In the genomic region with DNA sequence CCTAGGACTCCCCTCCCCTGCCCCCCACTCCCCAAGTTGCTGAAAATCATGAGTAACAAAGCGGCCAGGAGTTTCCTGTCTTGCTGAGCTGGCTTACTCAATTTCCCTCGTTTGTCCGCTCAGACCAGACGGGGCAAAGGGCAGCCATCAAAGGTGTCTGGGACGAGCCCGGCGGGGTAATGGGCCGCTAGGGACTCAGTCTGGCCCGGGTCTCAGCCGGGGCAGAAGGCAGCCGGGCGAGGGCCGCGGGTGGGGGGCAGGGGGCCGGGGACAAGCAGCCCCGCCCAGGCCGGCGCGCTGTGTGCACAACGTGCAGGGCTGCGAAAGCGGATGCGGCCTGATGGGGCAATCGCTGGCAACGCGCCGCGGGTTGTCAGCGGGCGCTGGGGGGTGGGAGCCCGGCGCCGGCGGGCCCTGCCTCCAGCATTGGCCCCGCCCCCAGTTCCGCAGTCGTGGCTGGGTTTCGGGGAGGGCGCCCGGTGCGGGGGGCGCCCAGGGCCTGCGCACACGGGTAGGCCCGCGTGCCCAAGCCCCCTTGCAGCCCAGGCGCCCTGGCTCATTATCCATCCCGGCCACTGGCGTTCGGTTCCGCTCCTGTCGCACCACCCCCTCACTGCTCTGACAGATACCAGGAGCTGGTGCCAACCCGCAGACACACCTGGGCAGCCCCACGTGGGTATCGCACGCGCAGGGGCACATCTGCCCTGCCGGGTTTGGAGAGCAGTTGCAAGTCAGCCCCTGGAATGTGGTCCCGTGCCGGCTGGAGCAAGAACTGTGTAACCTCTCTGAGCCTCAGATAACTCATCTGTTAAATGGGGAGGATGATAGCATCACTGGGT, we compare ENCODE assay signal across 7 cellular contexts. TPM values are rescaled to one million over a fixed set of nuclear protein-coding genes. Genes with fewer than 3 reads are reported as not detected.
A peak's percentile ranks its signal among the peaks of the same experiment; 100 is the strongest.
DNase-seq lines count a peak whose midpoint lies in the region; ATAC-seq, FAIRE-seq and TF ChIP-seq lines count a peak whose summit lies in the region.

No MANE protein-coding gene starts in this region.

- peak overlapping the region; percentile 92 for H3K27ac ChIP-seq in kidney (ENCODE audit: low read depth in 2 of 2, low read length in 2 of 2)

- peak overlapping the region; percentile 96 for H3K27ac Mint-ChIP-seq in WTC11

- no peaks in the 10 kb centered on the region for H3K36me3 ChIP-seq in kidney (ENCODE audit: control insufficient read depth in 1 of 2, insufficient read depth in 2 of 2, low read length in 2 of 2)

- H3K4me3 Mint-ChIP-seq in WTC11: peak overlapping the region; percentile 41

- POLR2A ChIA-PET in WTC11 (lab: Charles Lee): interaction anchor here (0.6 to 6.0 kb wide), 10 partner anchors 10 to 103 kb away, joined by 3 to 161 read pairs (median 4); a partner anchor contains a TSS

- FAIRE-seq in GM18507 (lab: Jason Lieb, UNC) (peak; percentile 65), kidney (lab: Jason Lieb, UNC) (no peak)

- intact Hi-C loops in kidney (cut with DNase I): no loop called here

- DNase-seq in GM18507 (ENCODE audit: extremely low spot score, insufficient read length, low read depth): no peak
- DNase-seq in NCI-H2081 (lab: John Stamatoyannopoulos, UW): peak; percentile 85 to 89
- peak; percentile 83 for DNase-seq in WTC11 (ENCODE audit: low spot score)
- DNase-seq in cardiac fibroblast (ENCODE audit: low read depth in 2 of 2): peak; percentile 94 to 97
- DNase-seq in kidney: peak; percentile 98
- peak; percentile 94 for DNase-seq in stimulated activated CD4-positive, alpha-beta T cell treated with anti-CD3 and anti-CD28 coated beads, Interleukin-15, amount 100 ng/mL, for 24 hours

- no peaks in the 10 kb centered on the region for H3K9me3 Mint-ChIP-seq in WTC11

- H3K36me3 Mint-ChIP-seq in WTC11: no peaks in the 10 kb centered on the region

- H3K9me3 ChIP-seq in kidney (ENCODE audit: control insufficient read depth in 1 of 2, low read length in 2 of 2): no peaks in the 10 kb centered on the region

- H3K27me3 Mint-ChIP-seq in WTC11 (ENCODE audit: low read depth): no peaks in the 10 kb centered on the region; the same call in 1 of the 2 replicates

- H3K4me1 Mint-ChIP-seq in WTC11: peaks cover 55% of the 10 kb centered on the region

- no peak for TF ChIP-seq CTCF in WTC11 (IDR thresholded peaks at IDR 0.05)
- TF ChIP-seq CTCF in cardiac fibroblast (IDR thresholded peaks at IDR 0.05; ENCODE audit: low read depth, low read length): no peak
- TF ChIP-seq CTCF in kidney (IDR thresholded peaks at IDR 0.05; ENCODE audit: borderline replicate concordance, extremely low read depth, insufficient read depth): no peak

- peak overlapping the region in 1 of 2 donors; percentile 56 for H3K9ac ChIP-seq in kidney (ENCODE audit: low read length in 2 of 2)

- CTCF ChIA-PET in WTC11 (lab: Charles Lee): interaction anchor here (0.6 to 4.1 kb wide), 11 partner anchors 10 to 1916 kb away, joined by 3 to 21 read pairs (median 4); a partner anchor contains a TSS

- peaks cover 40 to 41% of the 10 kb centered on the region in 2 donors for H3K4me1 ChIP-seq in kidney (ENCODE audit: control insufficient read depth in 1 of 2, insufficient read depth in 1 of 2, low read depth in 1 of 2, low read length in 2 of 2)

- ATAC-seq in HG02840 (IDR thresholded peaks at IDR 0.05; ENCODE audit: low FRiP score, unreplicated experiment) (peak; percentile 46), WTC11 (peak; percentile 67)

- H3K4me3 ChIP-seq in cardiac fibroblast (replicated peaks in 1 of 2; ENCODE audit: low read depth in 2 of 2, low read length in 2 of 2) (peak overlapping the region; percentile 6 to 7), kidney (ENCODE audit: low read length in 2 of 2) (peak overlapping the region; percentile 9 to 60)

TF ChIP-seq in WTC11, 78 proteins besides CTCF, POLR2A, EP300 and RAD21 (continues in another document):
- TF ChIP-seq MYBL2 (CRISPR knock-in tag; IDR thresholded peaks at IDR 0.05): peak; percentile 58; the same call in 1 of the 2 replicates
- no peak for TF ChIP-seq RORB (CRISPR knock-in tag; IDR thresholded peaks at IDR 0.05)
- TF ChIP-seq, protein P1, sequence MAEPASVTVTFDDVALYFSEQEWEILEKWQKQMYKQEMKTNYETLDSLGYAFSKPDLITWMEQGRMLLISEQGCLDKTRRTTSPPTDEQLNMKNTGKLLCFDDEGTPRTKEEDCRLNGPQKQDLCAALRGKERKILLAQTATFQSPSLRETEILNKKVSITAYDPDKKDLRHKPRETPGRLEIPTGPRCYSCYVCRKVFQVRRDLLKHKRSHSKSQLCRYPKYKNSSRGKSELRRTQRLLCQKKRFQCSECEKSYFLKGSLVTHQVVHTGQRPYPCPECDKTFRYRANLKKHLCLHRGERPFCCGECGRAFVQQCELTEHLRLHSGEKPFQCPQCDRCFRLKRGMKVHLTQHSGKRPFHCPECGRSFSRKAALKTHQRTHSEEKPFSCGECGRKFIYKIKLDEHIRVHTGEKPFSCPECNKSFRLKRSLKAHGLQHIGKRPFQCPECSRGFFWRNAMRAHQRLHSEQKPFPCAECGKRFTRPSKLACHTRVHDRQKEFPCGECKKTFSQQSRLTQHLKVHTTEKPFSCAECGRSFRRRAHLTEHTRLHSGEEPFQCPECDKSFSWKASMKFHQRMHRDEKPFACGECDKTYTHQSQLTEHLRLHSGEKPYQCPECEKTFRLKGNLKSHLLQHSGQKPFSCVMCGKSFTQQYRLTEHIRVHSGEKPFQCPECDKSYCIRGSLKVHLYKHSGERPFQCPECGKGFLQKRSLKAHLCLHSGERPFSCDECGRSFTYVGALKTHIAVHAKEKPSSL (CRISPR knock-in tag; conservative IDR thresholded peaks at IDR 0.05): no peak
- TF ChIP-seq TEAD1 (CRISPR knock-in tag; IDR thresholded peaks at IDR 0.05): peak; percentile 32; the same call in 1 of the 2 replicates
- TF ChIP-seq ZNF423 (CRISPR knock-in tag; IDR thresholded peaks at IDR 0.05): no peak
- 0 out of 2 replicates have a peak, but pooled peaks have one; percentile 42 for TF ChIP-seq ZNF416 (CRISPR knock-in tag; IDR thresholded peaks at IDR 0.05)
- peak; percentile 87 for TF ChIP-seq GTF2I (CRISPR knock-in tag; conservative IDR thresholded peaks at IDR 0.05)
- TF ChIP-seq SP1 (CRISPR knock-in tag; conservative IDR thresholded peaks at IDR 0.05): peak; percentile 61; the same call in 1 of the 2 replicates
- TF ChIP-seq ZNF396 (CRISPR knock-in tag; IDR thresholded peaks at IDR 0.05; ENCODE audit: borderline replicate concordance): no peak
- peak; percentile 96 for TF ChIP-seq GABPB1 (CRISPR knock-in tag; IDR thresholded peaks at IDR 0.05)
- TF ChIP-seq EMX1 (CRISPR knock-in tag; IDR thresholded peaks at IDR 0.05): no peak
- TF ChIP-seq, protein P2, sequence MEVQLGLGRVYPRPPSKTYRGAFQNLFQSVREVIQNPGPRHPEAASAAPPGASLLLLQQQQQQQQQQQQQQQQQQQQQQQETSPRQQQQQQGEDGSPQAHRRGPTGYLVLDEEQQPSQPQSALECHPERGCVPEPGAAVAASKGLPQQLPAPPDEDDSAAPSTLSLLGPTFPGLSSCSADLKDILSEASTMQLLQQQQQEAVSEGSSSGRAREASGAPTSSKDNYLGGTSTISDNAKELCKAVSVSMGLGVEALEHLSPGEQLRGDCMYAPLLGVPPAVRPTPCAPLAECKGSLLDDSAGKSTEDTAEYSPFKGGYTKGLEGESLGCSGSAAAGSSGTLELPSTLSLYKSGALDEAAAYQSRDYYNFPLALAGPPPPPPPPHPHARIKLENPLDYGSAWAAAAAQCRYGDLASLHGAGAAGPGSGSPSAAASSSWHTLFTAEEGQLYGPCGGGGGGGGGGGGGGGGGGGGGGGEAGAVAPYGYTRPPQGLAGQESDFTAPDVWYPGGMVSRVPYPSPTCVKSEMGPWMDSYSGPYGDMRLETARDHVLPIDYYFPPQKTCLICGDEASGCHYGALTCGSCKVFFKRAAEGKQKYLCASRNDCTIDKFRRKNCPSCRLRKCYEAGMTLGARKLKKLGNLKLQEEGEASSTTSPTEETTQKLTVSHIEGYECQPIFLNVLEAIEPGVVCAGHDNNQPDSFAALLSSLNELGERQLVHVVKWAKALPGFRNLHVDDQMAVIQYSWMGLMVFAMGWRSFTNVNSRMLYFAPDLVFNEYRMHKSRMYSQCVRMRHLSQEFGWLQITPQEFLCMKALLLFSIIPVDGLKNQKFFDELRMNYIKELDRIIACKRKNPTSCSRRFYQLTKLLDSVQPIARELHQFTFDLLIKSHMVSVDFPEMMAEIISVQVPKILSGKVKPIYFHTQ (CRISPR knock-in tag; IDR thresholded peaks at IDR 0.05): no peak
- TF ChIP-seq, protein P3, sequence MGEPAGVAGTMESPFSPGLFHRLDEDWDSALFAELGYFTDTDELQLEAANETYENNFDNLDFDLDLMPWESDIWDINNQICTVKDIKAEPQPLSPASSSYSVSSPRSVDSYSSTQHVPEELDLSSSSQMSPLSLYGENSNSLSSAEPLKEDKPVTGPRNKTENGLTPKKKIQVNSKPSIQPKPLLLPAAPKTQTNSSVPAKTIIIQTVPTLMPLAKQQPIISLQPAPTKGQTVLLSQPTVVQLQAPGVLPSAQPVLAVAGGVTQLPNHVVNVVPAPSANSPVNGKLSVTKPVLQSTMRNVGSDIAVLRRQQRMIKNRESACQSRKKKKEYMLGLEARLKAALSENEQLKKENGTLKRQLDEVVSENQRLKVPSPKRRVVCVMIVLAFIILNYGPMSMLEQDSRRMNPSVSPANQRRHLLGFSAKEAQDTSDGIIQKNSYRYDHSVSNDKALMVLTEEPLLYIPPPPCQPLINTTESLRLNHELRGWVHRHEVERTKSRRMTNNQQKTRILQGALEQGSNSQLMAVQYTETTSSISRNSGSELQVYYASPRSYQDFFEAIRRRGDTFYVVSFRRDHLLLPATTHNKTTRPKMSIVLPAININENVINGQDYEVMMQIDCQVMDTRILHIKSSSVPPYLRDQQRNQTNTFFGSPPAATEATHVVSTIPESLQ (CRISPR knock-in tag; IDR thresholded peaks at IDR 0.05): no peak
- TF ChIP-seq, protein P4, sequence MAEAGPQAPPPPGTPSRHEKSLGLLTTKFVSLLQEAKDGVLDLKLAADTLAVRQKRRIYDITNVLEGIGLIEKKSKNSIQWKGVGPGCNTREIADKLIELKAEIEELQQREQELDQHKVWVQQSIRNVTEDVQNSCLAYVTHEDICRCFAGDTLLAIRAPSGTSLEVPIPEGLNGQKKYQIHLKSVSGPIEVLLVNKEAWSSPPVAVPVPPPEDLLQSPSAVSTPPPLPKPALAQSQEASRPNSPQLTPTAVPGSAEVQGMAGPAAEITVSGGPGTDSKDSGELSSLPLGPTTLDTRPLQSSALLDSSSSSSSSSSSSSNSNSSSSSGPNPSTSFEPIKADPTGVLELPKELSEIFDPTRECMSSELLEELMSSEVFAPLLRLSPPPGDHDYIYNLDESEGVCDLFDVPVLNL (CRISPR knock-in tag; IDR thresholded peaks at IDR 0.05; ENCODE audit: borderline replicate concordance, low read depth): peak; percentile 29; the same call in 1 of the 2 replicates
- 0 out of 2 replicates have a peak, but pooled peaks have one; percentile 13 for TF ChIP-seq ETV6 (CRISPR knock-in tag; IDR thresholded peaks at IDR 0.05)

RNA-seq across cellular contexts. Expression of a gene that starts 35.1 kb away (rescaled TPM):
- total RNA-seq in WTC11 (2021) (19.3 to 21.6 TPM (median 20.0 TPM) in 3 replicates), kidney (37.7 TPM)
- polyA plus RNA-seq in kidney (ENCODE audit: insufficient read depth, low read depth, low replicate concordance): 32.0 TPM

RNA-seq across cellular contexts. Expression of a gene that starts 45.9 kb away (rescaled TPM):
- 118 to 158 TPM (median 153 TPM) in 3 replicates for total RNA-seq in WTC11 (2021)
- 292 TPM for total RNA-seq in kidney
- 96.9 TPM for polyA plus RNA-seq in kidney (ENCODE audit: insufficient read depth, low read depth, low replicate concordance)
